Comparison of ENCODE assay signal across 28 cellular contexts in genomic region chrX:39605866-39606265, GRCh38.
"Had no signal": no experiment of that assay in that cellular context is flagged by ENCODE, and none has a peak within 500 bp of the region (broad histone marks: within the 10 kb centered on the region; RNA-seq: fewer than 3 reads in every experiment).

No MANE protein-coding gene starts in this region.

- ATAC-seq: effector memory CD8-positive, alpha-beta T cell; esophagus mucosa; foreskin keratinocyte; gastrocnemius medialis; gastroesophageal sphincter; heart left ventricle; heart right ventricle had no signal

- H3K27me3 ChIP-seq: colonic mucosa, esophagus squamous epithelium, foreskin keratinocyte, gastrocnemius medialis, gastroesophageal sphincter had no signal

- H3K9me3 ChIP-seq: colonic mucosa, gastrocnemius medialis, gastroesophageal sphincter had no signal

- DNase-seq: colonic mucosa; cortex of kidney; dermis blood vessel endothelial cell; dorsolateral prefrontal cortex; effector CD4-positive, alpha-beta T cell; effector CD8-positive, alpha-beta T cell; effector memory CD4-positive, alpha-beta T cell; effector memory CD8-positive, alpha-beta T cell; endodermal cell; erythroblast; esophagus squamous epithelium; foreskin fibroblast; foreskin keratinocyte; foreskin melanocyte; gastrocnemius medialis; glutamatergic neuron; head of caudate nucleus; heart left ventricle; heart right ventricle had no signal

- FAIRE-seq: colon, endometrium, endothelial cell of umbilical vein, frontal cortex had no signal

- H3K36me3 ChIP-seq: colonic mucosa, esophagus muscularis mucosa, esophagus squamous epithelium, gastrocnemius medialis, gastroesophageal sphincter, heart left ventricle, heart right ventricle had no signal

- H3K4me3 ChIP-seq: colonic mucosa, coronary artery, dorsolateral prefrontal cortex, esophagus muscularis mucosa, esophagus squamous epithelium, gastrocnemius medialis, gastroesophageal sphincter, heart left ventricle, heart right ventricle had no signal

- H3K27ac ChIP-seq: colonic mucosa, coronary artery, dorsolateral prefrontal cortex, epithelial cell of prostate, esophagus muscularis mucosa, esophagus squamous epithelium, foreskin keratinocyte, gastrocnemius medialis, gastroesophageal sphincter, heart left ventricle, heart right ventricle had no signal

- H3K4me1 ChIP-seq: colonic mucosa, esophagus squamous epithelium, foreskin keratinocyte, gastrocnemius medialis, heart right ventricle had no signal
